Comparison of ENCODE assay signal across 22 cellular contexts in genomic region chr5:53429706-53430105, GRCh38. TPM values are rescaled to one million over a fixed set of nuclear protein-coding genes. Genes with fewer than 3 reads are reported as not detected.
A peak's percentile ranks its signal among the peaks of the same experiment; 100 is the strongest.
DNase-seq lines count a peak whose midpoint lies in the region; ATAC-seq, FAIRE-seq and TF ChIP-seq lines count a peak whose summit lies in the region.
"Had no signal": no experiment of that assay in that cellular context is flagged by ENCODE, and none has a peak within 500 bp of the region (broad histone marks: within the 10 kb centered on the region; RNA-seq: fewer than 3 reads in every experiment).

No MANE protein-coding gene starts in this region.

- TF ChIP-seq CTCF in Caco-2 (IDR thresholded peaks at IDR 0.05; ENCODE audit: insufficient read depth in 1 of 2, low read depth in 1 of 2, low read length in 1 of 2, severe bottlenecking in 1 of 2, unreplicated experiment in 1 of 2) (no peak), H1 (IDR thresholded peaks at IDR 0.05; ENCODE audit: control extremely low read depth in 1 of 3, insufficient read depth in 1 of 3, low read depth in 1 of 3, low read length in 3 of 3) (no peak), neural crest cell (conservative IDR thresholded peaks at IDR 0.05) (no peak)

- no peak for FAIRE-seq in H1 (lab: Jason Lieb, UNC)
- FAIRE-seq: TTC549 had no signal

- no peak overlapping the region for H3K27ac ChIP-seq in H1 (ENCODE audit: low read depth, low read length)
- H3K27ac ChIP-seq: neural progenitor cell, tibial nerve had no signal

- ATAC-seq in HG03354 (IDR thresholded peaks at IDR 0.05; ENCODE audit: poor library complexity, severe bottlenecking, unreplicated experiment), result no peak
- ATAC-seq in activated T-cell treated with anti-CD3 and anti-CD28 coated beads, Interleukin-2, amount 50 U/mL, for 72 hours (replicated peaks in 1 of 2), result no peak
- ATAC-seq: effector memory CD8-positive, alpha-beta T cell; left cardiac atrium had no signal

- H2BK120ac ChIP-seq in H1 (replicated peaks; ENCODE audit: low read depth, low read length), result no peak overlapping the region

- H3K9me3 ChIP-seq in Caco-2 (no peaks in the 10 kb centered on the region), H1 (ENCODE audit: insufficient read depth in 2 of 2, low read depth in 1 of 2, low read length in 1 of 2) (no peaks in the 10 kb centered on the region)
- H3K9me3 ChIP-seq: tibial nerve had no signal

- H3K9me3 Mint-ChIP-seq in Caco-2 (ENCODE audit: unreplicated experiment), result peaks cover 10% of the 10 kb centered on the region
- H3K9me3 Mint-ChIP-seq in neural crest cell, result no peaks in the 10 kb centered on the region
- H3K9me3 Mint-ChIP-seq in activated T-cell treated with anti-CD3 and anti-CD28 coated beads, Interleukin-2, amount 50 U/mL, for 72 hours, result no peaks in the 10 kb centered on the region
- H3K9me3 Mint-ChIP-seq: CD8-positive, alpha-beta memory T cell; effector memory CD8-positive, alpha-beta T cell; neural progenitor cell had no signal

- H3K18ac ChIP-seq in H1 (ENCODE audit: extremely low read depth, low read length), result no peak overlapping the region

- peak overlapping the region; percentile 28 for H3K27ac Mint-ChIP-seq in Caco-2 (ENCODE audit: unreplicated experiment)
- peak overlapping the region; percentile 64 for H3K27ac Mint-ChIP-seq in neural crest cell (ENCODE audit: unreplicated experiment)
- no peak overlapping the region for H3K27ac Mint-ChIP-seq in activated T-cell treated with anti-CD3 and anti-CD28 coated beads, Interleukin-2, amount 50 U/mL, for 72 hours
- H3K27ac Mint-ChIP-seq: CD8-positive, alpha-beta memory T cell; effector memory CD8-positive, alpha-beta T cell; neural progenitor cell had no signal

- H3K4me2 ChIP-seq in H1 (ENCODE audit: insufficient read depth in 1 of 2, low read depth in 2 of 2, low read length in 2 of 2), result no peak overlapping the region
- H3K4me2 ChIP-seq: neural progenitor cell had no signal

- H4K20me1 ChIP-seq in H1 (replicated peaks in 1 of 2; ENCODE audit: control insufficient read depth in 1 of 2, insufficient read depth in 2 of 2, low read length in 2 of 2), result no peaks in the 10 kb centered on the region

- H3K79me1 ChIP-seq in H1 (ENCODE audit: low read depth, low read length), result no peaks in the 10 kb centered on the region

- TF ChIP-seq POLR2A in H1 (IDR thresholded peaks at IDR 0.05; ENCODE audit: control extremely low read depth in 1 of 2, low read depth in 2 of 2, low read length in 2 of 2), result no peak

- CTCF ChIA-PET in Caco-2 (lab: Charles Lee), result no interaction called here
- CTCF ChIA-PET in H1 (lab: Charles Lee; ENCODE audit: partially characterized antibody), result interaction anchor here (1.3 to 1.8 kb wide), 3 partner anchors 47 to 554 kb away, joined by 3 to 8 read pairs (median 4); no protein-coding TSS in a partner anchor

- H3K27me3 ChIP-seq in Caco-2 (replicated peaks; ENCODE audit: control insufficient read depth, insufficient read depth, low read length), result no peaks in the 10 kb centered on the region
- no peaks in the 10 kb centered on the region for H3K27me3 ChIP-seq in H1 (replicated peaks in 1 of 4; ENCODE audit: control insufficient read depth in 3 of 4, extremely low read depth in 1 of 4, insufficient read depth in 3 of 4, low read length in 3 of 4)
- H3K27me3 ChIP-seq: neural progenitor cell, tibial nerve had no signal

- H3K56ac ChIP-seq in H1 (replicated peaks; ENCODE audit: insufficient read length, low read depth, low read length), result no peak overlapping the region

- no peaks in the 10 kb centered on the region for H3K36me3 Mint-ChIP-seq in Caco-2 (ENCODE audit: insufficient read depth, unreplicated experiment)
- H3K36me3 Mint-ChIP-seq in neural crest cell (ENCODE audit: low read depth), result no peaks in the 10 kb centered on the region
- no peaks in the 10 kb centered on the region for H3K36me3 Mint-ChIP-seq in activated T-cell treated with anti-CD3 and anti-CD28 coated beads, Interleukin-2, amount 50 U/mL, for 72 hours (ENCODE audit: insufficient read depth in 2 of 2)
- H3K36me3 Mint-ChIP-seq: CD8-positive, alpha-beta memory T cell; neural progenitor cell had no signal

- no peak overlapping the region for H4K8ac ChIP-seq in H1 (ENCODE audit: extremely low read depth, insufficient read depth, low read length)

- H3K4me3 ChIP-seq in Caco-2 (ENCODE audit: low read depth, low read length) (no peak overlapping the region), H1 (ENCODE audit: extremely low read depth in 1 of 4, insufficient read depth in 2 of 4, low read depth in 3 of 4, low read length in 4 of 4) (no peak overlapping the region)
- H3K4me3 ChIP-seq: neural progenitor cell, tibial nerve had no signal

- H3K79me2 ChIP-seq in H1 (ENCODE audit: control insufficient read depth in 1 of 2, insufficient read depth in 2 of 2, low read length in 2 of 2), result no peaks in the 10 kb centered on the region

- peak overlapping the region; percentile 11; the same call in 1 of the 2 replicates for H2BK5ac ChIP-seq in H1 (ENCODE audit: low read depth, low read length)

- WGBS in H1 (ENCODE audit: extremely low coverage in 1 of 2, insufficient coverage in 1 of 2, insufficient read length in 1 of 2, insufficient replicate concordance in 2 of 2, low coverage in 1 of 2, low lambda C conversion rate in 2 of 2, missing lambda C conversion rate in 1 of 2), 2 experiments, result 86 to 88% methylated on average over 1 to 5 of the region's 5 CpGs

- no TSS peak for BruUV-seq in Caco-2 (replicated peaks; lab: Mats Ljungman, UMichigan)

- H3K4me1 Mint-ChIP-seq in Caco-2 (ENCODE audit: low read depth, unreplicated experiment), result peaks cover 40% of the 10 kb centered on the region
- H3K4me1 Mint-ChIP-seq in neural crest cell, result peaks cover 23% of the 10 kb centered on the region
- H3K4me1 Mint-ChIP-seq in activated T-cell treated with anti-CD3 and anti-CD28 coated beads, Interleukin-2, amount 50 U/mL, for 72 hours (ENCODE audit: low read depth), result no peaks in the 10 kb centered on the region
- H3K4me1 Mint-ChIP-seq: CD8-positive, alpha-beta memory T cell had no signal

- no peak overlapping the region for H3K9ac ChIP-seq in H1 (replicated peaks in 1 of 4; ENCODE audit: extremely low read depth in 1 of 4, low read depth in 3 of 4, low read length in 3 of 4)
- H3K9ac ChIP-seq: neural progenitor cell had no signal

- H4K5ac ChIP-seq in H1 (ENCODE audit: insufficient read length, low read depth, low read length), result no peak overlapping the region

- H3K23ac ChIP-seq in H1 (ENCODE audit: insufficient read length), result no peak overlapping the region

- H3K27me3 Mint-ChIP-seq in Caco-2 (ENCODE audit: insufficient read depth, unreplicated experiment) (no peaks in the 10 kb centered on the region), neural crest cell (ENCODE audit: low read depth) (no peaks in the 10 kb centered on the region)
- H3K27me3 Mint-ChIP-seq in activated T-cell treated with anti-CD3 and anti-CD28 coated beads, Interleukin-2, amount 50 U/mL, for 72 hours (ENCODE audit: low read depth), result peaks cover 8% of the 10 kb centered on the region

- H2BK15ac ChIP-seq in H1 (ENCODE audit: low read length), result peak overlapping the region; percentile 89

- peak overlapping the region; percentile 85; the same call in 1 of the 2 replicates for H2AFZ ChIP-seq in H1 (ENCODE audit: low read length)
- H2AFZ ChIP-seq: neural progenitor cell had no signal

- no peaks in the 10 kb centered on the region for H3K36me3 ChIP-seq in Caco-2 (ENCODE audit: control insufficient read depth, insufficient read depth, low read length)
- H3K36me3 ChIP-seq in H1 (ENCODE audit: control insufficient read depth in 2 of 4, insufficient read depth in 4 of 4, low read length in 3 of 4), result no peaks in the 10 kb centered on the region
- H3K36me3 ChIP-seq: neural progenitor cell, tibial nerve had no signal

- H3K4me3 Mint-ChIP-seq in Caco-2 (ENCODE audit: unreplicated experiment), result no peak overlapping the region
- H3K4me3 Mint-ChIP-seq in neural crest cell, result no peak overlapping the region
- H3K4me3 Mint-ChIP-seq in activated T-cell treated with anti-CD3 and anti-CD28 coated beads, Interleukin-2, amount 50 U/mL, for 72 hours, result no peak overlapping the region
- H3K4me3 Mint-ChIP-seq: CD8-positive, alpha-beta memory T cell; effector memory CD8-positive, alpha-beta T cell; neural progenitor cell had no signal

- peaks cover 18% of the 10 kb centered on the region for H3K4me1 ChIP-seq in Caco-2
- H3K4me1 ChIP-seq in H1 (replicated peaks in 1 of 4; ENCODE audit: control insufficient read depth in 3 of 4, insufficient read depth in 4 of 4, low read length in 3 of 4), result peaks cover 0 to 3% (median 0%) of the 10 kb centered on the region in 4 experiments; a peak in 1 of 7 replicates

- POLR2A ChIA-PET in Caco-2 (lab: Charles Lee), result no interaction called here
- POLR2A ChIA-PET in H1 (lab: Charles Lee; ENCODE audit: partially characterized antibody), result interaction anchor here (0.7 kb wide), 1 partner anchor 12 kb away, joined by 3 read pairs; no protein-coding TSS in a partner anchor

- no peak for TF ChIP-seq RAD21 in H1 (IDR thresholded peaks at IDR 0.05 in 1 of 2, conservative IDR thresholded peaks at IDR 0.05 in 1 of 2; ENCODE audit: low read depth in 2 of 2, low read length in 2 of 2)

- intact Hi-C loops in Caco-2 (cut with micrococcal nuclease; ENCODE audit: unreplicated experiment), result loop anchor here (1.0 to 5.0 kb wide), 3 partner anchors 167 to 788 kb away; no protein-coding TSS in a partner anchor

- 0 out of 2 replicates have a peak overlapping the region, but pooled peaks have one; percentile 60 for H2BK12ac ChIP-seq in H1 (ENCODE audit: low read depth, low read length)

- peak overlapping the region; percentile 56; the same call in 1 of the 2 replicates for H2BK20ac ChIP-seq in H1 (ENCODE audit: low read length)

- no peak for TF ChIP-seq EP300 in H1 (IDR thresholded peaks at IDR 0.05; ENCODE audit: borderline replicate concordance in 1 of 2, low read depth in 2 of 2, low read length in 2 of 2)

- H2AK5ac ChIP-seq in H1 (ENCODE audit: low read depth, low read length), result no peak overlapping the region

- no peak overlapping the region for H3K4ac ChIP-seq in H1 (replicated peaks; ENCODE audit: insufficient read length, low read depth, low read length)

- no peak for DNase-seq in Caco-2
- peak; percentile 43 for DNase-seq in M059J (ENCODE audit: low read depth)
- no peak for DNase-seq in H1 (ENCODE audit: low read depth in 1 of 2, low spot score in 2 of 2)
- no peak for DNase-seq in neural crest cell (ENCODE audit: low read depth, low spot score)
- no peak for DNase-seq in NCI-H1930 (lab: John Stamatoyannopoulos, UW)
- DNase-seq in SKM-1 treated with dmso at 0.1 percent for 144 hours (lab: John Stamatoyannopoulos, UW; ENCODE audit: unreplicated experiment), result no peak
- no peak for DNase-seq in activated T-cell treated with anti-CD3 and anti-CD28 coated beads, Interleukin-2, amount 50 U/mL, for 72 hours
- DNase-seq: activated CD4-positive, alpha-beta T cell treated with anti-CD3 and anti-CD28 coated beads for 48 hours; anterior cingulate cortex; CD8-positive, alpha-beta memory T cell; effector memory CD8-positive, alpha-beta T cell; left cardiac atrium; midbrain; NCI-H146; NCI-H82; stimulated activated CD4-positive, alpha-beta T cell treated with anti-CD3 and anti-CD28 coated beads, Interleukin-15, amount 100 ng/mL, for 24 hours; stimulated activated naive CD4-positive, alpha-beta T cell treated with Interleukin-2 at 50 U/mL for 16 hours had no signal

- no peaks in the 10 kb centered on the region for H3K23me2 ChIP-seq in H1 (ENCODE audit: low read depth, low read length)

- no peak overlapping the region for H4K91ac ChIP-seq in H1 (replicated peaks; ENCODE audit: insufficient read length, low read length)

- no peak overlapping the region for H3K14ac ChIP-seq in H1 (ENCODE audit: insufficient read length)

RNA-seq across cellular contexts. Expression of gene FST, which starts 50.7 kb away (rescaled TPM):
- total RNA-seq in Caco-2 (2022) (0.45 and 0.77 TPM in 2 replicates), neural crest cell (4.0 and 7.2 TPM in 2 replicates)
- 0.99 and 6.8 TPM in 2 replicates for total RNA-seq in M059J (2014; rRNA removed; shearing (Covaris generic))
- total RNA-seq in H1 (2021; fragmentation: NEBNext Ultra II Directional; extraction: Animal tissue kit (Norgen Biotek cat#: 25700)), result 16.6 and 16.8 TPM in 2 replicates
- polyA plus RNA-seq in H1 (2011; rRNA removed), result 9.8 and 17.5 TPM in 2 replicates
- polyA plus RNA-seq in H1 (2011; cell fraction: cytosol; rRNA removed), result 17.9 TPM
- polyA plus RNA-seq in H1 (2011; cell fraction: nucleus; rRNA removed), result 17.6 TPM
- polyA plus RNA-seq in H1 (2012, experiment 1 of 2), result 26.7 to 35.3 TPM (median 28.8 TPM) in 4 replicates
- polyA plus RNA-seq in H1 (2012, experiment 2 of 2), result 11.1 TPM
- polyA plus RNA-seq in H1 (2013, experiment 1 of 2), result 15.6 TPM
- 16.6 TPM for polyA plus RNA-seq in H1 (2013, experiment 2 of 2)
- 9.3 and 13.6 TPM in 2 replicates for polyA minus RNA-seq in H1 (2011; rRNA and poly(A)+ RNA removed)
- 9.1 TPM for polyA minus RNA-seq in H1 (2011; cell fraction: cytosol; rRNA and poly(A)+ RNA removed)
- polyA minus RNA-seq in H1 (2011; cell fraction: nucleus; rRNA and poly(A)+ RNA removed), result 9.8 TPM
- 1 to 10 TPM; 1.1 to 2.5 TPM for total RNA-seq in activated T-cell treated with anti-CD3 and anti-CD28 coated beads, Interleukin-2, amount 50 U/mL, for 72 hours
- total RNA-seq: HT-29 had no signal
- polyA plus RNA-seq: CD8-positive, alpha-beta memory T cell had no signal
